8 cellular contexts compared by ENCODE assay signal in the genomic region with DNA sequence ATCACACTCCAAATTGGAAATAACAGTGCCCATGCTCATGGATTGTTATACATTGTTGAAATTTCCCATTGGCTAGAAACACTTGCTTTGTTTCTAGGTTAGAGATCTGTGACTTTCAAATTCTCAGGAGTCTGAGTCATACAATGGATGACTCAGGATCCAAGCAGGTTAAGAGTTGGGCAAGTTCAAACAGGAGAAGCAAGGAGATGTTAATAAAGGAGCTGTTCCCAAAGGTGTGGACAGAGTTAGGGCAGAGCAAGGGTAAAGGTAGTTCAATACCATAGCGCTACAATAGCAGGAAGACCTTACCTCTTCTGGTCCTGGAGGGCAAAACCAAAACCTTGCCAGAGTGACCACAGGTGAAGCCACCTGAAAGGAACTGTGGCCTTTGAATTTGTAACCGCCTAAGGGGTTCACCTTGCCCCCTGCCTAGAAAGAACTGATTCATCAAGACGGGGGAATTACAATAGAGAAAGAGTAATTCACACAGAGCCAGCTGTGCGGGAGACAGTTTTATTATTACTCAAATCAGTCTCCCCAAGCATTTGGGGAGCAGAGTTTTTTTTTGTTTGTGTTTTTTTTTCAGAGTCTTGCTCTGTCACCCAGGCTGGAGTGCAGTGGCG. TPM values are rescaled to one million over a fixed set of nuclear protein-coding genes. Genes with fewer than 3 reads are reported as not detected.
DNase-seq lines count a peak whose midpoint lies in the region; TF ChIP-seq lines count a peak whose summit lies in the region.

No MANE protein-coding gene starts in this region.

- H3K27me3 ChIP-seq in left ventricle myocardium inferior (ENCODE audit: low read depth) = no peaks in the 10 kb centered on the region
- no peaks in the 10 kb centered on the region for H3K27me3 ChIP-seq in duodenal mucosa (ENCODE audit: control insufficient read depth in 1 of 2, insufficient read depth in 2 of 2, low read length in 2 of 2)

- peaks cover 3% of the 10 kb centered on the region for H3K9me3 Mint-ChIP-seq in osteocyte (ENCODE audit: unreplicated experiment)

- TF ChIP-seq CTCF in left ventricle myocardium inferior (IDR thresholded peaks at IDR 0.05; ENCODE audit: borderline replicate concordance) = no peak
- TF ChIP-seq CTCF in osteocyte (IDR thresholded peaks at IDR 0.05) = no peak

- H3K36me3 ChIP-seq in left ventricle myocardium inferior (no peaks in the 10 kb centered on the region), duodenal mucosa (ENCODE audit: control insufficient read depth in 1 of 2, insufficient read depth in 2 of 2, low read length in 2 of 2) (no peaks in the 10 kb centered on the region)

- H3K4me3 ChIP-seq in left ventricle myocardium inferior (no peak overlapping the region), duodenal mucosa (ENCODE audit: low read depth in 1 of 2, low read length in 2 of 2) (no peak overlapping the region)

- peaks cover 56% of the 10 kb centered on the region for H3K4me1 ChIP-seq in left ventricle myocardium inferior
- peaks cover 12 to 21% of the 10 kb centered on the region in 2 donors for H3K4me1 ChIP-seq in duodenal mucosa (ENCODE audit: control insufficient read depth in 1 of 2, insufficient read depth in 2 of 2, low read length in 2 of 2)

- no peak overlapping the region for H3K9ac ChIP-seq in duodenal mucosa (ENCODE audit: low read depth in 1 of 2, low read length in 2 of 2)

- DNase-seq in left ventricle myocardium inferior = no peak
- no peak for DNase-seq in cardiac septum (ENCODE audit: low spot score)
- peak; percentile 24 for DNase-seq in T1000 (lab: John Stamatoyannopoulos, UW)
- DNase-seq in osteocyte (ENCODE audit: extremely low spot score, unreplicated experiment) = no peak
- DNase-seq in NCI-H2107 treated with DMSO at 0.1 percent for 48 hours (lab: John Stamatoyannopoulos, UW; ENCODE audit: unreplicated experiment) = no peak
- no peak for DNase-seq in posterior cingulate gyrus
- DNase-seq in effector CD4-positive, alpha-beta T cell = no peak

- H3K4me3 Mint-ChIP-seq in osteocyte (ENCODE audit: unreplicated experiment) = no peak overlapping the region

- H3K27ac ChIP-seq in left ventricle myocardium inferior (replicated peaks) (peak overlapping the region; percentile 99), duodenal mucosa (ENCODE audit: low read depth, low read length) (peak overlapping the region; percentile 30)

- no peaks in the 10 kb centered on the region for H3K36me3 Mint-ChIP-seq in osteocyte (ENCODE audit: unreplicated experiment)

- H3K9me3 ChIP-seq in left ventricle myocardium inferior (replicated peaks) = peaks cover 32% of the 10 kb centered on the region
- H3K9me3 ChIP-seq in duodenal mucosa (ENCODE audit: control insufficient read depth in 1 of 2, low read length in 2 of 2) = no peaks in the 10 kb centered on the region

- H3K27ac Mint-ChIP-seq in osteocyte (ENCODE audit: unreplicated experiment) = peak overlapping the region; percentile 8

- intact Hi-C loops in left ventricle myocardium inferior (cut with micrococcal nuclease) (no loop called here), cardiac septum (cut with DNase I) (loop anchor here (1.0 to 10.0 kb wide), 3 partner anchors 16 to 372 kb away; partner anchors contain the start of genes BICD1 and RESF1), posterior cingulate gyrus (cut with DNase I) (no loop called here)

- H3K4me1 Mint-ChIP-seq in osteocyte (ENCODE audit: unreplicated experiment) = peaks cover 34% of the 10 kb centered on the region

- H3K27me3 Mint-ChIP-seq in osteocyte (ENCODE audit: unreplicated experiment) = no peaks in the 10 kb centered on the region

RNA-seq across cellular contexts. Expression of gene AMN1, which starts 4.2 kb away (rescaled TPM):
- total RNA-seq in left ventricle myocardium inferior (13.9 TPM), cardiac septum (9.2 TPM), osteocyte (5.3 and 8.5 TPM in 2 replicates)
